Comparison of ENCODE assay signal across 8 cellular contexts in genomic region chr15:70852501-70853269, GRCh38. TPM values are rescaled to one million over a fixed set of nuclear protein-coding genes. Genes with fewer than 3 reads are reported as not detected.
DNase-seq lines count a peak whose midpoint lies in the region; TF ChIP-seq lines count a peak whose summit lies in the region.

No MANE protein-coding gene starts in this region.

- H3K36me3 Mint-ChIP-seq in Caco-2 (ENCODE audit: insufficient read depth, unreplicated experiment): no peaks in the 10 kb centered on the region

- H3K4me1 Mint-ChIP-seq in Caco-2 (ENCODE audit: low read depth, unreplicated experiment): peaks cover 9% of the 10 kb centered on the region

- H3K36me3 ChIP-seq in Caco-2 (ENCODE audit: control insufficient read depth, insufficient read depth, low read length): no peaks in the 10 kb centered on the region; the same call in 1 of the 2 replicates
- H3K36me3 ChIP-seq in parathyroid adenoma (ENCODE audit: control insufficient read depth, insufficient read depth, low read length): no peaks in the 10 kb centered on the region
- no peaks in the 10 kb centered on the region for H3K36me3 ChIP-seq in OCI-LY7 (ENCODE audit: insufficient read depth, low read length)

- H3K4me3 Mint-ChIP-seq in Caco-2 (ENCODE audit: unreplicated experiment): peak overlapping the region; percentile 94

- DNase-seq in Caco-2 (no peak), RWPE1 (ENCODE audit: low spot score) (peak; percentile 62), fibroblast of peridontal ligament (ENCODE audit: extremely low read depth) (peak; percentile 60), NCI-H1417 (lab: John Stamatoyannopoulos, UW) (no peak), SHP77 (lab: John Stamatoyannopoulos, UW) (no peak), T-helper 1 cell (no peak), OCI-LY7 (ENCODE audit: low spot score) (no peak)

- H3K27ac ChIP-seq in RWPE1 (peak overlapping the region; percentile 82), parathyroid adenoma (no peak overlapping the region), OCI-LY7 (ENCODE audit: low read depth, low read length, poor library complexity, severe bottlenecking) (no peak overlapping the region)

- intact Hi-C loops in Caco-2 (cut with micrococcal nuclease; ENCODE audit: unreplicated experiment): no loop called here
- intact Hi-C loops in OCI-LY7 (cut with micrococcal nuclease; ENCODE audit: unreplicated experiment): no loop called here

- no peaks in the 10 kb centered on the region; the same call in 1 of the 2 replicates for H3K27me3 ChIP-seq in Caco-2 (replicated peaks; ENCODE audit: control insufficient read depth, insufficient read depth, low read length)
- H3K27me3 ChIP-seq in parathyroid adenoma (ENCODE audit: control insufficient read depth, insufficient read depth, low read length): no peaks in the 10 kb centered on the region

- CTCF ChIA-PET in Caco-2 (lab: Charles Lee): no interaction called here
- CTCF ChIA-PET in RWPE1 (lab: Yijun Ruan, JAX): interaction anchor here (0.6 to 1.5 kb wide), 4 partner anchors 16 to 132 kb away, joined by 3 to 5 read pairs (median 3); no protein-coding TSS in a partner anchor
- CTCF ChIA-PET in OCI-LY7 (lab: Charles Lee; ENCODE audit: unreplicated experiment): no interaction called here

- H3K9ac ChIP-seq in parathyroid adenoma: no peak overlapping the region

- H4K20me1 ChIP-seq in OCI-LY7 (ENCODE audit: insufficient read depth, low read length): no peaks in the 10 kb centered on the region

- H3K4me3 ChIP-seq in Caco-2 (ENCODE audit: low read depth, low read length) (peak overlapping the region; percentile 81), parathyroid adenoma (ENCODE audit: low read depth, low read length) (peak overlapping the region; percentile 69), OCI-LY7 (ENCODE audit: low read depth, low read length, poor library complexity, severe bottlenecking) (no peak overlapping the region)

- H3K4me2 ChIP-seq in parathyroid adenoma (ENCODE audit: low read length) (peak overlapping the region; percentile 76), OCI-LY7 (ENCODE audit: low read length) (no peak overlapping the region)

- H3K9me2 ChIP-seq in OCI-LY7 (ENCODE audit: insufficient read depth, low read length): no peaks in the 10 kb centered on the region

- H3K9me3 ChIP-seq in Caco-2 (no peaks in the 10 kb centered on the region), parathyroid adenoma (ENCODE audit: control insufficient read depth, low read length) (no peaks in the 10 kb centered on the region), OCI-LY7 (ENCODE audit: low read length) (no peaks in the 10 kb centered on the region)

- TF ChIP-seq CTCF in Caco-2 (IDR thresholded peaks at IDR 0.05; ENCODE audit: insufficient read depth in 1 of 2, low read depth in 1 of 2, low read length in 1 of 2, severe bottlenecking in 1 of 2, unreplicated experiment in 1 of 2) (no peak), RWPE1 (conservative IDR thresholded peaks at IDR 0.05; ENCODE audit: low read depth) (no peak), parathyroid adenoma (IDR thresholded peaks at IDR 0.05) (no peak), OCI-LY7 (conservative IDR thresholded peaks at IDR 0.05; ENCODE audit: low read length) (no peak)

- H2AFZ ChIP-seq in parathyroid adenoma (no peak overlapping the region), OCI-LY7 (ENCODE audit: low read length) (no peak overlapping the region)

- H3K9me3 Mint-ChIP-seq in Caco-2 (ENCODE audit: unreplicated experiment): no peaks in the 10 kb centered on the region

- POLR2A ChIA-PET in Caco-2 (lab: Charles Lee): no interaction called here
- POLR2A ChIA-PET in RWPE1 (lab: Yijun Ruan, JAX; ENCODE audit: low non-redundant PET): no interaction called here
- POLR2A ChIA-PET in OCI-LY7 (lab: Charles Lee): interaction anchor here (0.5 to 0.6 kb wide), 2 partner anchors 126 to 749 kb away, joined by 3 read pairs; no protein-coding TSS in a partner anchor

- H3K4me1 ChIP-seq in Caco-2 (no peaks in the 10 kb centered on the region), parathyroid adenoma (peaks cover 3% of the 10 kb centered on the region), OCI-LY7 (ENCODE audit: insufficient read depth, low read length, poor library complexity, severe bottlenecking) (no peaks in the 10 kb centered on the region)

- BruUV-seq in Caco-2 (replicated peaks; lab: Mats Ljungman, UMichigan): TSS peak; percentile 51
- no TSS peak for BruUV-seq in OCI-LY7 (replicated peaks; lab: Mats Ljungman, UMichigan)

- H3K79me2 ChIP-seq in parathyroid adenoma (no peaks in the 10 kb centered on the region), OCI-LY7 (ENCODE audit: insufficient read depth, low read depth, low read length) (no peaks in the 10 kb centered on the region)

- no peaks in the 10 kb centered on the region for H3K27me3 Mint-ChIP-seq in Caco-2 (ENCODE audit: insufficient read depth, unreplicated experiment)

- peak overlapping the region; percentile 35 for H3K27ac Mint-ChIP-seq in Caco-2 (ENCODE audit: unreplicated experiment)

RNA-seq across cellular contexts. Expression of gene LARP6, which starts 1.3 kb away (rescaled TPM):
- total RNA-seq in Caco-2 (2022) (19.7 and 19.8 TPM in 2 replicates), OCI-LY7 (2022) (not detected in 2 replicates)
- total RNA-seq in OCI-LY7 (2014; rRNA removed; shearing (Covaris generic)): not detected in 2 replicates

RNA-seq across cellular contexts. Expression of gene THAP10, which starts 39.5 kb away (rescaled TPM):
- total RNA-seq in Caco-2 (2022) (1.7 and 1.9 TPM in 2 replicates), OCI-LY7 (2022) (not detected in 2 replicates)
- not detected in 2 replicates for total RNA-seq in OCI-LY7 (2014; rRNA removed; shearing (Covaris generic))

RNA-seq across cellular contexts. Expression of gene LRRC49, which starts 39.9 kb away (rescaled TPM):
- 0.82 and 2.1 TPM in 2 replicates for total RNA-seq in Caco-2 (2022)
- not detected in 2 replicates for total RNA-seq in OCI-LY7 (2014; rRNA removed; shearing (Covaris generic))
- not detected in 2 replicates for total RNA-seq in OCI-LY7 (2022)

Comparison
In these comparisons a context has a peak if more than half of its experiments do, and no peak if none do; other contexts are left out.
1. DNase-seq: peak in RWPE1 (single experiment) and fibroblast of peridontal ligament (single experiment); none in Caco-2 (0 of 2), NCI-H1417 (0 of 3), SHP77 (0 of 2), T-helper 1 cell (0 of 5) and OCI-LY7 (single experiment).
2. RNA of gene LARP6, which starts 1.3 kb away (total RNA-seq): 19.7 to 19.8 TPM in Caco-2; not detected in OCI-LY7; every median in the first group is over 10 times any median in the second.